In genomic region chr17:29292071-29292991, GRCh38 we compare ENCODE assay signal across 8 cellular contexts. TPM values are rescaled to one million over a fixed set of nuclear protein-coding genes. Genes with fewer than 3 reads are reported as not detected.
DNase-seq lines count a peak whose midpoint lies in the region; TF ChIP-seq lines count a peak whose summit lies in the region.

No MANE protein-coding gene starts in this region.

- no peaks in the 10 kb centered on the region for H3K27me3 ChIP-seq in BLaER1 treated with 17β-estradiol and CSF1 and Interleukin-3, amounts not matched to agents 10 nM and 100 nM
- H3K27me3 ChIP-seq in PC-9 (ENCODE audit: insufficient read depth, low read depth): no peaks in the 10 kb centered on the region
- H3K27me3 ChIP-seq in neuronal stem cell (ENCODE audit: control insufficient read depth in 3 of 3, insufficient read depth in 3 of 3, low read depth in 1 of 3, low read length in 3 of 3): no peaks in the 10 kb centered on the region

- H2AFZ ChIP-seq in PC-9: no peak overlapping the region
- peak overlapping the region; percentile 69 for H2AFZ ChIP-seq in neuronal stem cell (ENCODE audit: low read length)

- H3K79me1 ChIP-seq in neuronal stem cell (ENCODE audit: low read depth, low read length): no peaks in the 10 kb centered on the region

- H3K27ac ChIP-seq in BLaER1 treated with 17β-estradiol and CSF1 and Interleukin-3, amounts not matched to agents 10 nM and 100 nM: peak overlapping the region; percentile 87 to 100 (median 97)
- peak overlapping the region; percentile 78 for H3K27ac ChIP-seq in PC-9
- H3K27ac ChIP-seq in neuronal stem cell (replicated peaks; ENCODE audit: low read length): peak overlapping the region; percentile 93

- TSS peak; percentile 21 for BruUV-seq in PC-9 (replicated peaks; lab: Mats Ljungman, UMichigan)

- no peak overlapping the region for H2BK12ac ChIP-seq in neuronal stem cell (ENCODE audit: low read length)

- H4K20me1 ChIP-seq in BLaER1 treated with 17β-estradiol and CSF1 and Interleukin-3, amounts not matched to agents 10 nM and 100 nM: peaks cover 50 to 62% (median 58%) of the 10 kb centered on the region in 11 experiments
- peaks cover 49% of the 10 kb centered on the region for H4K20me1 ChIP-seq in PC-9 (ENCODE audit: insufficient read depth)

- H3K9ac ChIP-seq in BLaER1 treated with 17β-estradiol and CSF1 and Interleukin-3, amounts not matched to agents 10 nM and 100 nM: peak overlapping the region; percentile 93 to 100 (median 98)
- H3K9ac ChIP-seq in neuronal stem cell (ENCODE audit: low read depth, low read length, poor library complexity): peak overlapping the region; percentile 95

- CTCF ChIA-PET in HEK293T (lab: Yijun Ruan, JAX) (interaction anchor here (0.6 to 1.2 kb wide), 4 partner anchors 35 to 169 kb away, joined by 3 to 6 read pairs (median 4); no protein-coding TSS in a partner anchor), PC-9 (lab: Charles Lee) (interaction anchor here (0.6 to 0.7 kb wide), 6 partner anchors 13 to 715 kb away, joined by 3 to 6 read pairs (median 5); no protein-coding TSS in a partner anchor)

- peaks cover 63% of the 10 kb centered on the region for H3K79me2 ChIP-seq in PC-9 (ENCODE audit: low read depth)

- POLR2A ChIA-PET in HEK293T (lab: Yijun Ruan, JAX) (interaction anchor here (0.8 to 2.0 kb wide), 6 partner anchors 9 to 145 kb away, joined by 3 to 6 read pairs (median 4); partner anchors contain the start of gene TAOK1), PC-9 (lab: Charles Lee; ENCODE audit: unreplicated experiment) (interaction anchor here (0.6 to 0.8 kb wide), 4 partner anchors 147 to 299 kb away, joined by 4 to 7 read pairs (median 5); no protein-coding TSS in a partner anchor)

- no peak overlapping the region for H4K8ac ChIP-seq in neuronal stem cell (ENCODE audit: low read depth, low read length)

- H3K4me2 ChIP-seq in BLaER1 treated with 17β-estradiol and CSF1 and Interleukin-3, amounts not matched to agents 10 nM and 100 nM: peak overlapping the region; percentile 79 to 98 (median 94)
- peak overlapping the region; percentile 89 for H3K4me2 ChIP-seq in PC-9
- H3K4me2 ChIP-seq in neuronal stem cell (ENCODE audit: insufficient read depth, low read length, poor library complexity, severe bottlenecking): peak overlapping the region; percentile 58

- no peak overlapping the region for H2BK15ac ChIP-seq in neuronal stem cell (ENCODE audit: low read length)

- H2BK120ac ChIP-seq in neuronal stem cell (ENCODE audit: low read depth, low read length): no peak overlapping the region

- no peak for TF ChIP-seq CTCF in PC-9 (conservative IDR thresholded peaks at IDR 0.05)

- H3K9me2 ChIP-seq in PC-9 (ENCODE audit: insufficient read depth): no peaks in the 10 kb centered on the region

- DNase-seq in HEK293T (ENCODE audit: extremely low spot score): peak; percentile 21
- peak in 1 of 2 experiments; percentile 28 for DNase-seq in PC-9
- peak in 3 of 4 experiments; percentile 7 to 49 (median 39) for DNase-seq in activated naive CD4-positive, alpha-beta T cell (lab: John Stamatoyannopoulos, UW)
- DNase-seq in foreskin melanocyte: peak; percentile 24
- DNase-seq in neuronal stem cell (ENCODE audit: low spot score): peak; percentile 41
- DNase-seq in stromal cell of bone marrow (ENCODE audit: low read depth): peak; percentile 40
- DNase-seq in cerebellar nuclear complex (lab: John Stamatoyannopoulos, UW): no peak

- H2AK5ac ChIP-seq in neuronal stem cell (ENCODE audit: low read depth, low read length): peak overlapping the region; percentile 97

- peaks cover 28 to 50% (median 38%) of the 10 kb centered on the region in 10 experiments for H3K4me1 ChIP-seq in BLaER1 treated with 17β-estradiol and CSF1 and Interleukin-3, amounts not matched to agents 10 nM and 100 nM
- H3K4me1 ChIP-seq in PC-9 (replicated peaks; ENCODE audit: insufficient read depth) (peaks cover 37% of the 10 kb centered on the region), neuronal stem cell (ENCODE audit: control insufficient read depth in 2 of 2, insufficient read depth in 1 of 2, low read depth in 1 of 2, low read length in 2 of 2) (peaks cover 1 to 7% of the 10 kb centered on the region in 2 donors)

- peak overlapping the region; percentile 100 for H2BK5ac ChIP-seq in neuronal stem cell (ENCODE audit: low read length)

- no CpG with 5 or more reads among the region's 77 CpGs for WGBS in neuronal stem cell (ENCODE audit: extremely low coverage in 2 of 2, insufficient read length in 2 of 2, insufficient replicate concordance in 1 of 2), 2 donors

- no peaks in the 10 kb centered on the region for H3K9me3 ChIP-seq in BLaER1 treated with 17β-estradiol and CSF1 and Interleukin-3, amounts not matched to agents 10 nM and 100 nM (replicated peaks in 1 of 11)
- H3K9me3 ChIP-seq in PC-9 (ENCODE audit: insufficient read depth, low read depth) (no peaks in the 10 kb centered on the region), neuronal stem cell (replicated peaks in 1 of 2; ENCODE audit: control insufficient read depth in 2 of 2, insufficient read depth in 1 of 2, low read depth in 1 of 2, low read length in 2 of 2) (peaks cover 0 to 27% of the 10 kb centered on the region in 2 donors)

- no peak overlapping the region for H3K4ac ChIP-seq in neuronal stem cell (ENCODE audit: low read length)

- H3K18ac ChIP-seq in neuronal stem cell (ENCODE audit: low read length): peak overlapping the region; percentile 97

- intact Hi-C loops in PC-9 (cut with micrococcal nuclease; ENCODE audit: unreplicated experiment): loop anchor here (2.0 to 5.0 kb wide), 3 partner anchors 75 to 114 kb away; no protein-coding TSS in a partner anchor

- H3K14ac ChIP-seq in neuronal stem cell (ENCODE audit: low read length): no peak overlapping the region

- H3F3A ChIP-seq in PC-9 (ENCODE audit: insufficient read depth, low read depth): peaks cover 31% of the 10 kb centered on the region

- no peak overlapping the region for H4K91ac ChIP-seq in neuronal stem cell (ENCODE audit: low read depth, low read length, poor library complexity)

- H3K4me3 ChIP-seq in BLaER1 treated with 17β-estradiol and CSF1 and Interleukin-3, amounts not matched to agents 10 nM and 100 nM: peak overlapping the region; percentile 95 to 100 (median 98)
- H3K4me3 ChIP-seq in PC-9: peak overlapping the region; percentile 92
- H3K4me3 ChIP-seq in neuronal stem cell (ENCODE audit: low read length in 2 of 2): peak overlapping the region; percentile 89 to 96

- H3K23ac ChIP-seq in neuronal stem cell (ENCODE audit: low read depth, low read length, poor library complexity): peak overlapping the region; percentile 73

- H3K36me3 ChIP-seq in BLaER1 treated with 17β-estradiol and CSF1 and Interleukin-3, amounts not matched to agents 10 nM and 100 nM: peaks cover 29 to 46% (median 41%) of the 10 kb centered on the region in 11 experiments
- H3K36me3 ChIP-seq in PC-9 (ENCODE audit: low read depth) (peaks cover 18% of the 10 kb centered on the region), neuronal stem cell (replicated peaks in 1 of 2; ENCODE audit: control insufficient read depth in 2 of 2, insufficient read depth in 2 of 2, low read length in 2 of 2) (peaks cover 4 to 35% of the 10 kb centered on the region in 2 donors)

TF ChIP-seq in HEK293T, 16 proteins besides CTCF, POLR2A, EP300 and RAD21:
- TF ChIP-seq FOXA1 (IDR thresholded peaks at IDR 0.05): no peak
- peak; percentile 52; the same call in 1 of the 2 replicates for TF ChIP-seq ZNF384 (IDR thresholded peaks at IDR 0.05)
- TF ChIP-seq FOXM1 (IDR thresholded peaks at IDR 0.05; ENCODE audit: borderline replicate concordance): no peak
- no peak for TF ChIP-seq SUZ12 (IDR thresholded peaks at IDR 0.05)
- TF ChIP-seq SP1 (IDR thresholded peaks at IDR 0.05): no peak
- no peak for TF ChIP-seq ARNT (IDR thresholded peaks at IDR 0.05)
- no peak for TF ChIP-seq LEF1 (IDR thresholded peaks at IDR 0.05; ENCODE audit: borderline replicate concordance)
- TF ChIP-seq L3MBTL2 (conservative IDR thresholded peaks at IDR 0.05): peak; percentile 32; the same call in 1 of the 2 replicates

RNA-seq across cellular contexts. Expression of gene NUFIP2, which starts 1.6 kb away (rescaled TPM):
- 46.8 and 73.1 TPM in 2 replicates for total RNA-seq in PC-9 (2021)
- polyA plus RNA-seq in neuronal stem cell (2013, experiment 1 of 2): 27.5 TPM
- polyA plus RNA-seq in neuronal stem cell (2013, experiment 2 of 2): 29.5 TPM

RNA-seq across cellular contexts. Expression of gene CRYBA1, which starts 45.7 kb away (rescaled TPM):
- not detected in 2 replicates for total RNA-seq in PC-9 (2021)
- polyA plus RNA-seq in neuronal stem cell (2013, experiment 1 of 2): 0.89 TPM
- 0.76 TPM for polyA plus RNA-seq in neuronal stem cell (2013, experiment 2 of 2)

Comparison
In these comparisons a context has a peak if more than half of its experiments do, and no peak if none do; other contexts are left out.
1. DNase-seq: peak in HEK293T (single experiment), activated naive CD4-positive, alpha-beta T cell (3 of 4), foreskin melanocyte (single experiment), neuronal stem cell (single experiment) and stromal cell of bone marrow (single experiment); none in cerebellar nuclear complex (0 of 2).
2. Peak in every context shown above with its lines, with median percentiles within 50 percentile points of each other: H3K27ac ChIP-seq, H3K4me2 ChIP-seq and H3K4me3 ChIP-seq.